ENCODE assay signal across 12 cellular contexts in genomic region chr11:130212431-130212961, GRCh38. TPM values are rescaled to one million over a fixed set of nuclear protein-coding genes. Genes with fewer than 3 reads are reported as not detected.
DNase-seq lines count a peak whose midpoint lies in the region; ATAC-seq, FAIRE-seq and TF ChIP-seq lines count a peak whose summit lies in the region.
"Had no signal": no experiment of that assay in that cellular context is flagged by ENCODE, and none has a peak within 500 bp of the region (broad histone marks: within the 10 kb centered on the region; RNA-seq: fewer than 3 reads in every experiment).

No MANE protein-coding gene starts in this region.

- H3K27ac ChIP-seq in dorsolateral prefrontal cortex, result peak overlapping the region in 4 of 59 donors; percentile 0 to 38 (median 14)
- H3K27ac ChIP-seq in pancreas, result no peak overlapping the region

- TF ChIP-seq CTCF in GM10266 (IDR thresholded peaks at IDR 0.05; ENCODE audit: control insufficient read depth, insufficient read depth, low read depth, missing control alignments) (no peak), dorsolateral prefrontal cortex (IDR thresholded peaks at IDR 0.05 in 54 of 56, conservative IDR thresholded peaks at IDR 0.05 in 2 of 56; ENCODE audit: low read depth in 1 of 56, partially characterized antibody in 56 of 56) (no peak), pancreas (IDR thresholded peaks at IDR 0.05) (no peak)

- DNase-seq in GM10266 (ENCODE audit: extremely low spot score) (peak; percentile 22), dorsolateral prefrontal cortex (peak in 7 of 10 donors; percentile 5 to 39 (median 27)), pancreas (peak in 2 of 6 donors; percentile 13 to 57), LoVo (ENCODE audit: low spot score) (no peak), SKM-1 (lab: John Stamatoyannopoulos, UW; ENCODE audit: unreplicated experiment) (no peak)
- DNase-seq in activated naive CD4-positive, alpha-beta T cell treated with Interleukin-2 at 50 U/mL for 16 hours, result no peak
- DNase-seq: occipital lobe had no signal

- H3K4me1 ChIP-seq in pancreas, result no peaks in the 10 kb centered on the region
- H3K4me1 ChIP-seq: HAP-1 had no signal

- H3K9me3 ChIP-seq in pancreas, result no peaks in the 10 kb centered on the region
- H3K9me3 ChIP-seq: HAP-1, MG63 had no signal

- peaks cover 0 to 18% (median 0%) of the 10 kb centered on the region in 3 donors for H3K36me3 ChIP-seq in pancreas
- H3K36me3 ChIP-seq: HAP-1, MG63 had no signal

- peak; percentile 15 for ATAC-seq in HG03439 (IDR thresholded peaks at IDR 0.05; ENCODE audit: unreplicated experiment)
- ATAC-seq in pancreas, result peak in 3 of 4 donors; percentile 26 to 45 (median 27)
- ATAC-seq in HG03025 (IDR thresholded peaks at IDR 0.05; ENCODE audit: low FRiP score, unreplicated experiment), result no peak

- WGBS in pancreas, 2 donors, result 64 to 69% methylated on average over 11 of the region's 11 CpGs

- H3K4me3 ChIP-seq in dorsolateral prefrontal cortex (no peak overlapping the region), pancreas (no peak overlapping the region)
- H3K4me3 ChIP-seq: HAP-1, MG63 had no signal

- intact Hi-C loops in dorsolateral prefrontal cortex (cut with DNase I) (loop anchor here (5.0 to 10.0 kb wide), 8 partner anchors 100 to 702 kb away; partner anchors contain the start of genes ZBTB44 (in 2 of the 2) and SNX19 (in 1 of the 2)), pancreas (cut with DNase I) (loop anchor here in 1 of 3 donors (10.0 kb wide), 2 partner anchors 172 to 212 kb away; partner anchors contain the start of gene ADAMTS8)

- FAIRE-seq in pancreas (lab: Jason Lieb, UNC), result no peak

- H3K27me3 ChIP-seq in dorsolateral prefrontal cortex (no peaks in the 10 kb centered on the region), pancreas (no peaks in the 10 kb centered on the region)
- H3K27me3 ChIP-seq: MG63 had no signal

RNA-seq across cellular contexts. Expression of gene ST14, which starts 52.9 kb away (rescaled TPM):
- 1 to 10 TPM in 104 of 120 experiments, under 1 TPM in 16; 0.36 to 8.6 (median 1.7) TPM for total RNA-seq in dorsolateral prefrontal cortex
- total RNA-seq in pancreas, result 100 to 1,000 TPM in 1 of 6 donors, 10 to 100 TPM in 5; 37.5 to 101 (median 48.5) TPM
- polyA plus RNA-seq in pancreas, result 10 to 100 TPM; 43.8 to 57.9 TPM
- total RNA-seq: occipital lobe; T-helper 2 cell treated with Interferon-gamma antibody and Interleukin-4, amounts not matched to agents 100 ng/mL and 5 ng/mL, for 36 hours had no signal

Comparison
In these comparisons a context has a peak if more than half of its experiments do, and no peak if none do; other contexts are left out.
1. DNase-seq: peak in GM10266 (single experiment) and dorsolateral prefrontal cortex (7 of 10); none in activated naive CD4-positive, alpha-beta T cell treated with Interleukin-2 at 50 U/mL for 16 hours (single experiment), LoVo (single experiment) and SKM-1 (single experiment).